Comparison of ENCODE assay signal across 26 cellular contexts in genomic region chr14:33691907-33692306, GRCh38.
DNase-seq lines count a peak whose midpoint lies in the region; ATAC-seq and TF ChIP-seq lines count a peak whose summit lies in the region.
"Had no signal": no experiment of that assay in that cellular context is flagged by ENCODE, and none has a peak within 500 bp of the region (broad histone marks: within the 10 kb centered on the region; RNA-seq: fewer than 3 reads in every experiment).

No MANE protein-coding gene starts in this region.

- no peak for TF ChIP-seq CTCF in MCF 10A (IDR thresholded peaks at IDR 0.05; ENCODE audit: unreplicated experiment)
- no peak for TF ChIP-seq CTCF in breast epithelium (IDR thresholded peaks at IDR 0.05)
- TF ChIP-seq CTCF in epithelial cell of esophagus (IDR thresholded peaks at IDR 0.05; ENCODE audit: insufficient read depth, low read depth, low read length, missing control alignments) = no peak
- no peak for TF ChIP-seq CTCF in upper lobe of left lung (IDR thresholded peaks at IDR 0.05)

- DNase-seq in MCF 10A (ENCODE audit: unreplicated experiment) = peak; percentile 67
- no peak for DNase-seq in breast epithelium (ENCODE audit: low spot score in 2 of 2)
- DNase-seq in epithelial cell of esophagus (ENCODE audit: low read depth) = peak; percentile 85
- DNase-seq in C1 segment of cervical spinal cord (lab: John Stamatoyannopoulos, UW) = no peak
- DNase-seq in DMS53 (lab: John Stamatoyannopoulos, UW) = no peak
- DNase-seq in OCI-M2 (lab: John Stamatoyannopoulos, UW; ENCODE audit: unreplicated experiment) = no peak
- no peak for DNase-seq in upper lobe of left lung
- DNase-seq: 8988T, ACHN, BE2C, Calu3, DND-41, IMR-90, NCI-H1092, NCI-H1417 treated with DMSO at 0.1 percent for 48 hours, NCI-H1694 treated with DMSO at 0.1 percent for 48 hours, NCI-H2081, NCI-H2171 treated with DMSO at 0.1 percent for 48 hours, NCI-H524 treated with DMSO at 0.1 percent for 48 hours, NCI-H774, PC-9, SHP77, SW 1271 had no signal

- H3K27ac Mint-ChIP-seq in MCF 10A (ENCODE audit: low read depth, unreplicated experiment) = no peak overlapping the region

- TF ChIP-seq EP300 in upper lobe of left lung (IDR thresholded peaks at IDR 0.05) = no peak

- H3K9me3 Mint-ChIP-seq in MCF 10A (ENCODE audit: unreplicated experiment) = no peaks in the 10 kb centered on the region

- H3K9me3 ChIP-seq in breast epithelium (no peaks in the 10 kb centered on the region), upper lobe of left lung (no peaks in the 10 kb centered on the region)
- H3K9me3 ChIP-seq: BE2C had no signal

- H3K27me3 ChIP-seq in breast epithelium (no peaks in the 10 kb centered on the region), upper lobe of left lung (no peaks in the 10 kb centered on the region)
- H3K27me3 ChIP-seq: BE2C had no signal

- H3K4me1 ChIP-seq in breast epithelium (no peaks in the 10 kb centered on the region), upper lobe of left lung (no peaks in the 10 kb centered on the region)

- H3K4me3 ChIP-seq in breast epithelium (no peak overlapping the region), epithelial cell of esophagus (ENCODE audit: low read length) (no peak overlapping the region), upper lobe of left lung (no peak overlapping the region)
- H3K4me3 ChIP-seq: PC-9 had no signal

- ATAC-seq in SK-N-SH treated with all-trans-retinoic acid at 6 μM for 48 hours (peak; percentile 11), upper lobe of left lung (ENCODE audit: low FRiP score in 2 of 2) (no peak)
- ATAC-seq: HCT116 had no signal

- 84 to 89% methylated on average over 4 of the region's 4 CpGs for WGBS in upper lobe of left lung, 2 donors

- TF ChIP-seq POLR2A in breast epithelium (IDR thresholded peaks at IDR 0.05) = no peak
- TF ChIP-seq POLR2A in upper lobe of left lung (IDR thresholded peaks at IDR 0.05) = no peak

- no TSS peak for BruUV-seq in MCF 10A (replicated peaks; lab: Mats Ljungman, UMichigan)

- intact Hi-C loops in MCF 10A (cut with micrococcal nuclease) (no loop called here), breast epithelium (cut with DNase I; ENCODE audit: low total_unique reads) (no loop called here)

- POLR2A ChIA-PET in MCF 10A (lab: Yijun Ruan, JAX) = interaction anchor here (0.7 to 1.9 kb wide), 2 partner anchors 9 to 968 kb away, joined by 4 to 7 read pairs; no protein-coding TSS in a partner anchor

- no peaks in the 10 kb centered on the region for H3K27me3 Mint-ChIP-seq in MCF 10A (ENCODE audit: insufficient read depth, unreplicated experiment)

- H3K4me1 Mint-ChIP-seq in MCF 10A (ENCODE audit: insufficient read depth, unreplicated experiment) = peaks cover 15% of the 10 kb centered on the region

- CTCF ChIA-PET in MCF 10A (lab: Yijun Ruan, JAX) = interaction anchor here (0.7 kb wide), 1 partner anchor 235 kb away, joined by 4 read pairs; no protein-coding TSS in a partner anchor

- H3K27ac ChIP-seq in breast epithelium (no peak overlapping the region), upper lobe of left lung (no peak overlapping the region)
- H3K27ac ChIP-seq: KMS-11, PC-9 had no signal

- H3K36me3 ChIP-seq in breast epithelium (no peaks in the 10 kb centered on the region), upper lobe of left lung (no peaks in the 10 kb centered on the region)
- H3K36me3 ChIP-seq: BE2C had no signal

- H3K36me3 Mint-ChIP-seq in MCF 10A (ENCODE audit: insufficient read depth, unreplicated experiment) = no peaks in the 10 kb centered on the region

- no peak overlapping the region for H3K4me3 Mint-ChIP-seq in MCF 10A (ENCODE audit: unreplicated experiment)

TF ChIP-seq in SK-N-SH treated with all-trans-retinoic acid at 6 μM for 48 hours, 23 proteins besides CTCF, POLR2A, EP300 and RAD21:
- TF ChIP-seq SNAI2 (CRISPR knock-in tag; IDR thresholded peaks at IDR 0.05) (no peak), ISL1 (CRISPR knock-in tag; IDR thresholded peaks at IDR 0.05) (peak; percentile 92)

Comparison
In these comparisons a context has a peak if more than half of its experiments do, and no peak if none do; other contexts are left out.
1. DNase-seq: peak in MCF 10A (single experiment) and epithelial cell of esophagus (single experiment); none in breast epithelium (0 of 2), C1 segment of cervical spinal cord (0 of 14), DMS53 (single experiment), OCI-M2 (single experiment) and upper lobe of left lung (0 of 2).